Comparison of ENCODE assay signal across 22 cellular contexts in the genomic region with DNA sequence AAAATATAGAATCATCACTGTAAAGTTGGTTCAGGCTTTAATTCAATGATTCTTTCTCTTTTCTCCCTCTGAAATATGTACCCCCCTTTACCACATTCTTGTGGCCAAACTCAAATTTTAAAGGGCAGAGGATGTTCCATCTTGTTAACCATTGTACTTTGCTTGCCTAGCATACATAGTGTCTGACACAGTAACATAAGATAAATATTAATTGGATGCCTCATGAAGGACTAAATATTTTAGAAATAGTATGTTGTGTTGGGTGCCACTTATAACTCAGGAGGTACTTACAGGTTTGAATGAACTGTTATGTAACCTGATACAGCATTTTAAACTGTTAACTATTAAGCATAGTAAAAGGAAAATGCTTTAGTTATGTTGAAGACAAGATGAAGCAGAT.
DNase-seq lines count a peak whose midpoint lies in the region; ATAC-seq and TF ChIP-seq lines count a peak whose summit lies in the region.
"Had no signal": no experiment of that assay in that cellular context is flagged by ENCODE, and none has a peak within 500 bp of the region (broad histone marks: within the 10 kb centered on the region; RNA-seq: fewer than 3 reads in every experiment).

No MANE protein-coding gene starts in this region.

- H3F3A ChIP-seq in GM23248 (ENCODE audit: insufficient read depth) (peaks cover 30% of the 10 kb centered on the region), SK-N-SH (replicated peaks; ENCODE audit: insufficient read depth) (peaks cover 33% of the 10 kb centered on the region)

- H4K20me1 ChIP-seq in GM23248 (ENCODE audit: insufficient read depth) = peaks cover 5% of the 10 kb centered on the region; the same call in 1 of the 2 replicates
- H4K20me1 ChIP-seq in SK-N-SH (ENCODE audit: insufficient read depth) = peaks cover 76% of the 10 kb centered on the region
- H4K20me1 ChIP-seq in hepatocyte (ENCODE audit: insufficient read depth, poor library complexity, severe bottlenecking) = peaks cover 93% of the 10 kb centered on the region

- TF ChIP-seq CTCF in SK-N-SH (IDR thresholded peaks at IDR 0.05) (no peak), fibroblast of villous mesenchyme (IDR thresholded peaks at IDR 0.05; ENCODE audit: insufficient read depth, low read depth, low read length) (no peak), hepatocyte (IDR thresholded peaks at IDR 0.05; ENCODE audit: poor library complexity) (no peak), glutamatergic neuron (IDR thresholded peaks at IDR 0.05; ENCODE audit: partially characterized antibody, unreplicated experiment) (no peak)

- H3K36me3 Mint-ChIP-seq in glutamatergic neuron (ENCODE audit: unreplicated experiment) = no peaks in the 10 kb centered on the region

- H3K9ac ChIP-seq in GM23248 (no peak overlapping the region), SK-N-SH (no peak overlapping the region)

- H3K4me3 Mint-ChIP-seq in glutamatergic neuron (ENCODE audit: unreplicated experiment) = no peak overlapping the region

- H3K27ac ChIP-seq in GM23248 (peak overlapping the region; percentile 9), SK-N-SH (ENCODE audit: low read depth in 2 of 2, low read length in 1 of 2) (peak overlapping the region in 1 of 2 experiments; percentile 20; a peak in 2 of 4 replicates), hepatocyte (no peak overlapping the region)
- H3K27ac ChIP-seq: stomach had no signal

- POLR2A ChIA-PET in SK-N-SH (lab: Yijun Ruan, JAX) = no interaction called here

- peaks cover 3% of the 10 kb centered on the region for H3K27me3 Mint-ChIP-seq in glutamatergic neuron (ENCODE audit: unreplicated experiment)

- H3K4me3 ChIP-seq in GM23248 (0 out of 2 replicates have a peak overlapping the region, but pooled peaks have one; percentile 5), SK-N-SH (ENCODE audit: low read depth in 2 of 2, low read length in 1 of 2) (no peak overlapping the region), fibroblast of villous mesenchyme (ENCODE audit: low read depth, low read length) (no peak overlapping the region), hepatocyte (no peak overlapping the region)
- H3K4me3 ChIP-seq: K562, stomach had no signal

- in situ Hi-C loops in GM23248 (cut with MboI) = no loop called here

- no peaks in the 10 kb centered on the region for H3K9me3 Mint-ChIP-seq in glutamatergic neuron (ENCODE audit: unreplicated experiment)

- H3K9me2 ChIP-seq in GM23248 (ENCODE audit: insufficient read depth) = no peaks in the 10 kb centered on the region; the same call in 1 of the 2 replicates
- H3K9me2 ChIP-seq in SK-N-SH = no peaks in the 10 kb centered on the region
- no peaks in the 10 kb centered on the region for H3K9me2 ChIP-seq in hepatocyte (replicated peaks; ENCODE audit: insufficient read depth)

- ATAC-seq in HG02885 (IDR thresholded peaks at IDR 0.05; ENCODE audit: poor library complexity, unreplicated experiment) = no peak
- ATAC-seq: esophagus mucosa, K562, Panc1 had no signal

- H3K27ac Mint-ChIP-seq in glutamatergic neuron (ENCODE audit: unreplicated experiment) = no peak overlapping the region

- H3K4me1 ChIP-seq in GM23248 (ENCODE audit: insufficient read depth) (peaks cover 66% of the 10 kb centered on the region), SK-N-SH (ENCODE audit: control insufficient read depth in 1 of 2, insufficient read depth in 2 of 2, low read depth in 1 of 2, low read length in 1 of 2) (peaks cover 5 to 50% of the 10 kb centered on the region in 2 experiments; a peak in 2 of 4 replicates), hepatocyte (ENCODE audit: insufficient read depth) (peaks cover 10% of the 10 kb centered on the region)

- DNase-seq in A172 (ENCODE audit: low spot score) (peak; percentile 21), GM23248 (peak; percentile 45), SK-N-SH (no peak), fibroblast of villous mesenchyme (ENCODE audit: low read depth) (peak; percentile 13), HuH-7.5 (ENCODE audit: low spot score) (no peak), hepatocyte (ENCODE audit: low spot score) (no peak), glutamatergic neuron (no peak)
- DNase-seq: activated CD4-positive, alpha-beta T cell treated with anti-CD3 and anti-CD28 coated beads, Interleukin-2, amount 50 U/mL, for 1 hour; activated T-cell treated with anti-CD3 and anti-CD28 coated beads, Interleukin-2, amount 50 U/mL, for 1 hour; AML-193; amniotic stem cell; cortex of kidney; NCI-H1105; NCI-H226; occipital lobe; stimulated activated CD4-positive, alpha-beta T cell treated with anti-CD3 and anti-CD28 coated beads, Interleukin-12 subunit alpha, Interleukin-12 subunit beta, amount 100 ng/mL, for 4 hours; stomach; T-helper 2 cell had no signal

- 0 out of 4 replicates have a peak, but pooled peaks of 1 of the 2 experiments have one; percentile 9 for TF ChIP-seq EP300 in SK-N-SH (IDR thresholded peaks at IDR 0.05; ENCODE audit: borderline replicate concordance in 1 of 2, low read depth in 1 of 2, low read length in 1 of 2)

- no peaks in the 10 kb centered on the region for H3K36me3 ChIP-seq in GM23248 (ENCODE audit: low read depth)
- H3K36me3 ChIP-seq in SK-N-SH (replicated peaks in 1 of 2; ENCODE audit: control insufficient read depth in 1 of 2, insufficient read depth in 2 of 2, low read length in 1 of 2) = peaks cover 0 to 7% of the 10 kb centered on the region in 2 experiments
- no peaks in the 10 kb centered on the region for H3K36me3 ChIP-seq in hepatocyte (replicated peaks; ENCODE audit: insufficient read depth, low read depth)
- H3K36me3 ChIP-seq: stomach had no signal

- H3K4me2 ChIP-seq in GM23248 (ENCODE audit: unreplicated experiment) (peak overlapping the region; percentile 56), SK-N-SH (no peak overlapping the region), hepatocyte (no peak overlapping the region)

- CTCF ChIA-PET in SK-N-SH (lab: Yijun Ruan, JAX) = interaction anchor here (1.8 kb wide), 1 partner anchor 58 kb away, joined by 5 read pairs; no protein-coding TSS in a partner anchor

- H3K27me3 ChIP-seq in GM23248 (replicated peaks; ENCODE audit: insufficient read depth) (no peaks in the 10 kb centered on the region), SK-N-SH (ENCODE audit: insufficient read depth) (no peaks in the 10 kb centered on the region), hepatocyte (no peaks in the 10 kb centered on the region)
- H3K27me3 ChIP-seq: stomach had no signal

- no peak for TF ChIP-seq RAD21 in SK-N-SH (IDR thresholded peaks at IDR 0.05; ENCODE audit: low read length)

- peaks cover 96% of the 10 kb centered on the region for H3K79me2 ChIP-seq in GM23248 (ENCODE audit: insufficient read depth)
- peaks cover 93% of the 10 kb centered on the region for H3K79me2 ChIP-seq in SK-N-SH (ENCODE audit: insufficient read depth)
- peaks cover 98% of the 10 kb centered on the region for H3K79me2 ChIP-seq in hepatocyte

- no peaks in the 10 kb centered on the region for H3K9me3 ChIP-seq in GM23248 (ENCODE audit: low read depth)
- no peaks in the 10 kb centered on the region for H3K9me3 ChIP-seq in SK-N-SH
- no peaks in the 10 kb centered on the region for H3K9me3 ChIP-seq in hepatocyte (ENCODE audit: low read depth)
- H3K9me3 ChIP-seq: stomach had no signal

- peaks cover 15% of the 10 kb centered on the region for H3K4me1 Mint-ChIP-seq in glutamatergic neuron (ENCODE audit: low read depth, unreplicated experiment)

- H2AFZ ChIP-seq in GM23248 = no peak overlapping the region
- H2AFZ ChIP-seq in SK-N-SH (ENCODE audit: low read depth) = no peak overlapping the region
- no peak overlapping the region for H2AFZ ChIP-seq in hepatocyte

TF ChIP-seq in SK-N-SH, 30 proteins besides CTCF, POLR2A, EP300 and RAD21:
- TF ChIP-seq, protein P1, sequence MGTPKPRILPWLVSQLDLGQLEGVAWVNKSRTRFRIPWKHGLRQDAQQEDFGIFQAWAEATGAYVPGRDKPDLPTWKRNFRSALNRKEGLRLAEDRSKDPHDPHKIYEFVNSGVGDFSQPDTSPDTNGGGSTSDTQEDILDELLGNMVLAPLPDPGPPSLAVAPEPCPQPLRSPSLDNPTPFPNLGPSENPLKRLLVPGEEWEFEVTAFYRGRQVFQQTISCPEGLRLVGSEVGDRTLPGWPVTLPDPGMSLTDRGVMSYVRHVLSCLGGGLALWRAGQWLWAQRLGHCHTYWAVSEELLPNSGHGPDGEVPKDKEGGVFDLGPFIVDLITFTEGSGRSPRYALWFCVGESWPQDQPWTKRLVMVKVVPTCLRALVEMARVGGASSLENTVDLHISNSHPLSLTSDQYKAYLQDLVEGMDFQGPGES (IDR thresholded peaks at IDR 0.05; ENCODE audit: low read depth, low read length) = no peak
- 0 out of 2 replicates have a peak, but pooled peaks have one; percentile 8 for TF ChIP-seq TCF12 (IDR thresholded peaks at IDR 0.05)
TF ChIP-seq in SK-N-SH: peak in this region for 1.

Comparison
In these comparisons a context has a peak if more than half of its experiments do, and no peak if none do; other contexts are left out.
1. DNase-seq: peak in A172 (single experiment), GM23248 (single experiment) and fibroblast of villous mesenchyme (single experiment); none in SK-N-SH (single experiment), HuH-7.5 (single experiment), hepatocyte (single experiment) and glutamatergic neuron (single experiment).